Comparison of ENCODE assay signal across 17 cellular contexts in the genomic region with DNA sequence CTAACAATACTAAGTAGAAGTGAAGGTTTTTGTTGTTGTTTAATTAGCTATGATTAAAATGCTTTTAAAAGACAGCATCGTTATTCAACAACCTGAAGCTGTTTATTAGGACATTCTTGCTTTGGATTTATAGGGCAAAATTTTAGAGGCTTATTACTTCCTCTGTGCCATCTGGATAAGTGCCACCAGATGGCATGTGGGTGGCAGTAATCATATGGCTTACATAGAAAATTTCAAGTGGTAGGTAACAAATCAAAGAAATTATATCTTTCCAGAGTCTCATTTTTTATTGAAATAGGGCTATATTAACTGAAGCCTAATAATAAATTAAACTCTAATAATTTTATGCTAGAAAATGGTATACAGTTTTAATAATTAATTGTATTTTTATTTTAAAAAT.
"Had no signal": no experiment of that assay in that cellular context is flagged by ENCODE, and none has a peak within 500 bp of the region (broad histone marks: within the 10 kb centered on the region; RNA-seq: fewer than 3 reads in every experiment).

No MANE protein-coding gene starts in this region.

- H3K9me3 Mint-ChIP-seq: activated T-cell treated with anti-CD3 and anti-CD28 coated beads, Interleukin-2, amount 50 U/mL, for 24 hours; T-helper 2 cell treated with Interferon-gamma antibody and Interleukin-4, amounts not matched to agents 5 μg/mL and 100 μg/mL, for 36 hours had no signal

- ATAC-seq: activated CD4-positive, CD25-positive, alpha-beta regulatory T cell treated with anti-CD3 and anti-CD28 coated beads, Interleukin-2, amount 50 U/mL, for 24 hours; esophagus mucosa; left colon; right cardiac atrium; stimulated activated effector memory CD8-positive, alpha-beta T cell treated with anti-CD3 and anti-CD28 coated beads, Interleukin-12 subunit alpha, Interleukin-12 subunit beta, amount 100 ng/mL, for 72 hours had no signal

- H3K4me1 Mint-ChIP-seq: brain; naive B cell; stimulated activated effector memory CD8-positive, alpha-beta T cell treated with anti-CD3 and anti-CD28 coated beads, Interleukin-12 subunit alpha, Interleukin-12 subunit beta, amount 100 ng/mL, for 72 hours had no signal

- H3K9me3 ChIP-seq: tibial nerve had no signal

- H3K36me3 Mint-ChIP-seq: activated naive CD8-positive, alpha-beta T cell; brain; naive B cell; stimulated activated effector memory CD8-positive, alpha-beta T cell treated with anti-CD3 and anti-CD28 coated beads, Interleukin-12 subunit alpha, Interleukin-12 subunit beta, amount 100 ng/mL, for 72 hours had no signal

- DNase-seq: activated CD4-positive, alpha-beta T cell treated with anti-CD3 and anti-CD28 coated beads, Interleukin-2, amount 50 U/mL, for 4 hours; activated effector memory CD4-positive, alpha-beta T cell treated with Interleukin-2 at 50 U/mL for 16 hours; activated T-cell treated with anti-CD3 and anti-CD28 coated beads, Interleukin-2, amount 50 U/mL, for 24 hours; glutamatergic neuron; left colon; midbrain; naive B cell; right cardiac atrium had no signal

- H3K27me3 Mint-ChIP-seq: activated naive CD8-positive, alpha-beta T cell; brain; naive B cell had no signal

- H3K27ac ChIP-seq: tibial nerve had no signal

- H3K4me3 ChIP-seq: lung, smooth muscle cell, tibial nerve had no signal

- H3K36me3 ChIP-seq: tibial nerve had no signal

- H3K4me3 Mint-ChIP-seq: activated naive CD8-positive, alpha-beta T cell; activated T-cell treated with anti-CD3 and anti-CD28 coated beads, Interleukin-2, amount 50 U/mL, for 24 hours; brain; naive B cell; stimulated activated effector memory CD8-positive, alpha-beta T cell treated with anti-CD3 and anti-CD28 coated beads, Interleukin-12 subunit alpha, Interleukin-12 subunit beta, amount 100 ng/mL, for 72 hours; T-helper 2 cell treated with Interferon-gamma antibody and Interleukin-4, amounts not matched to agents 5 μg/mL and 100 μg/mL, for 36 hours had no signal

- H3K27ac Mint-ChIP-seq: activated naive CD8-positive, alpha-beta T cell; activated T-cell treated with anti-CD3 and anti-CD28 coated beads, Interleukin-2, amount 50 U/mL, for 24 hours; brain; naive B cell; stimulated activated effector memory CD8-positive, alpha-beta T cell treated with anti-CD3 and anti-CD28 coated beads, Interleukin-12 subunit alpha, Interleukin-12 subunit beta, amount 100 ng/mL, for 72 hours; T-helper 2 cell treated with Interferon-gamma antibody and Interleukin-4, amounts not matched to agents 5 μg/mL and 100 μg/mL, for 36 hours had no signal

- H3K4me1 ChIP-seq: tibial nerve had no signal
